25 cellular contexts compared by ENCODE assay signal in genomic region chr3:142053835-142054234, GRCh38.
"Had no signal": no experiment of that assay in that cellular context is flagged by ENCODE, and none has a peak within 500 bp of the region (broad histone marks: within the 10 kb centered on the region; RNA-seq: fewer than 3 reads in every experiment).

No MANE protein-coding gene starts in this region.

- H3K36me3 ChIP-seq: esophagus squamous epithelium, gastrocnemius medialis, ovary had no signal

- H3K4me3 ChIP-seq: coronary artery, esophagus squamous epithelium, gastrocnemius medialis, lung, ovary, psoas muscle, skin epidermis, spleen, testis, tibial artery had no signal

- H3K27me3 ChIP-seq: esophagus squamous epithelium, gastrocnemius medialis, ovary, spleen, testis, tibial artery had no signal

- H3K27ac ChIP-seq: coronary artery, esophagus squamous epithelium, gastrocnemius medialis, ovary, psoas muscle, spleen, testis, tibial artery had no signal

- ATAC-seq: gastrocnemius medialis; psoas muscle; right cardiac atrium; stimulated activated memory B cell treated with anti-CD40 and anti-IgM and Interleukin-4, amounts not matched to agents 10 μg/mL and 1 μg/mL and 100 μg/mL, for 72 hours; stimulated activated naive CD8-positive, alpha-beta T cell treated with anti-CD3 and anti-CD28 coated beads, Interleukin-15, Interleukin-2, amounts not matched to agents 100 U/mL and 50 U/mL, for 24 hours had no signal

- H3K4me3 Mint-ChIP-seq: memory B cell; naive B cell; nephron progenitor cell; stimulated activated memory B cell treated with anti-CD40 and anti-IgM and Interleukin-4, amounts not matched to agents 10 μg/mL and 1 μg/mL and 100 μg/mL, for 72 hours; type B pancreatic cell had no signal

- H3K9me3 Mint-ChIP-seq: memory B cell, type B pancreatic cell had no signal

- H3K4me1 Mint-ChIP-seq: memory B cell; nephron progenitor cell; stimulated activated memory B cell treated with anti-CD40 and anti-IgM and Interleukin-4, amounts not matched to agents 10 μg/mL and 1 μg/mL and 100 μg/mL, for 72 hours had no signal

- H3K27me3 Mint-ChIP-seq: memory B cell; naive B cell; stimulated activated memory B cell treated with anti-CD40 and anti-IgM and Interleukin-4, amounts not matched to agents 10 μg/mL and 1 μg/mL and 100 μg/mL, for 72 hours; type B pancreatic cell had no signal

- DNase-seq: effector memory CD4-positive, alpha-beta T cell; erythroblast; esophagus squamous epithelium; gastrocnemius medialis; head of caudate nucleus; naive B cell; nephron progenitor cell; nucleus accumbens; ovary; posterior cingulate gyrus; psoas muscle; right cardiac atrium; spleen; stimulated activated CD4-positive, alpha-beta T cell treated with anti-CD3 and anti-CD28 coated beads, Interleukin-4, amount 100 ng/mL, for 4 hours; stimulated activated naive CD8-positive, alpha-beta T cell treated with anti-CD3 and anti-CD28 coated beads, Interleukin-15, Interleukin-2, amounts not matched to agents 100 U/mL and 50 U/mL, for 24 hours; substantia nigra; testis; tibial artery had no signal

- H3K9me3 ChIP-seq: esophagus squamous epithelium, gastrocnemius medialis, ovary, psoas muscle, testis, tibial artery had no signal

- H3K27ac Mint-ChIP-seq: memory B cell; nephron progenitor cell; stimulated activated memory B cell treated with anti-CD40 and anti-IgM and Interleukin-4, amounts not matched to agents 10 μg/mL and 1 μg/mL and 100 μg/mL, for 72 hours; type B pancreatic cell had no signal

- FAIRE-seq: keratinocyte had no signal

- H3K4me1 ChIP-seq: esophagus squamous epithelium, gastrocnemius medialis, psoas muscle, spleen, testis, tibial artery had no signal
